In the genomic region with DNA sequence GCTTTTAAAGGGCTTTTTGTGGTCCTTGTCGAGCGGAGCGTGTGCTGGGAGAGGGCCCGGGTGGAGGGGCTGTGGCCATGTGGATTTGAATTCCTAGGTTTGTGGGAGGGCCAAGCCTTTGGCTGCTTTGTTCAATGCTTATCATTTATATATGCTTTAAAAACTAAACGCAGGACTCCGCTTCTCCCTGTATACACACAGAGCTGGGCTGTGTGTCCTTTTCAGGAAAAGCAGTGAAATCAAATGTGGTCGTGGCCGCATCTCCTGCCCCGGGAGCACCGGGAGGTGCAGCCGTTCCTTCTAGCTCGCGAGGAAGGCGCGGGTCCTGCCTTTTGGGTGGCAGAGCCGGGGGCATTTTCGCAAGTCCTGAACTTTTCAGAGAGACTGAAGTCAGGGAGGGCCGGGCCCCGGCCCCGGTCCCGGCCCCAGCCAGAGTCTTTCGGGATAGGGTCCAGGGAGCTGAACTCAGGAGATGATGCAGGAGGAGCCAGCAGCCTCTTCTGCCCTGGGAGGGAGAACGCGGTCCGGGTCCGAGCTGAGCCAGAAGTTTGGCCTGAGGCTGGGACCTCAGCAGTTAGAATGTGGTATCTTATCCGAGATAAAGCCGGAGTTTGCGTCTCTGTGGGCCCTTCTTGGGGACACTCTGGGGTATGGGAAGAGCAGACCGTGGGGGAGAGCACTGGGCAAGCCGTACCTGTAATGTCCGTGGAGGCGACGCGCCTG, we compare ENCODE assay signal across 8 cellular contexts.
A peak's percentile ranks its signal among the peaks of the same experiment; 100 is the strongest.
DNase-seq lines count a peak whose midpoint lies in the region; ATAC-seq, FAIRE-seq and TF ChIP-seq lines count a peak whose summit lies in the region.

No MANE protein-coding gene starts in this region.

- H3K4me1 ChIP-seq in SJSA1 (replicated peaks) (peaks cover 45% of the 10 kb centered on the region), left lung (peaks cover 0 to 59% of the 10 kb centered on the region in 2 donors), stomach smooth muscle (ENCODE audit: control insufficient read depth, insufficient read depth, low read length) (peaks cover 23% of the 10 kb centered on the region)

- peak overlapping the region; percentile 69 to 81 for H3K9ac ChIP-seq in stomach smooth muscle (ENCODE audit: low read length in 2 of 2)

- H3K9me3 ChIP-seq in SJSA1 (replicated peaks), result no peaks in the 10 kb centered on the region
- no peaks in the 10 kb centered on the region for H3K9me3 ChIP-seq in left lung
- H3K9me3 ChIP-seq in stomach smooth muscle (ENCODE audit: control insufficient read depth in 2 of 2, low read length in 2 of 2), result no peaks in the 10 kb centered on the region

- FAIRE-seq in bronchial epithelial cell (lab: Jason Lieb, UNC), result no peak

- H3K27me3 ChIP-seq in SJSA1 (replicated peaks), result no peaks in the 10 kb centered on the region
- H3K27me3 ChIP-seq in bronchial epithelial cell (ENCODE audit: control insufficient read depth, insufficient read depth, low read length), result no peaks in the 10 kb centered on the region
- H3K27me3 ChIP-seq in left lung, result peaks cover 0 to 32% of the 10 kb centered on the region in 2 donors
- H3K27me3 ChIP-seq in stomach smooth muscle (ENCODE audit: control insufficient read depth in 1 of 2, insufficient read depth in 2 of 2, low read length in 2 of 2), result peaks cover 0 to 6% of the 10 kb centered on the region in 2 donors

- DNase-seq in activated effector memory CD4-positive, alpha-beta T cell treated with anti-CD3 and anti-CD28 coated beads, Interleukin-2, amount 50 U/mL, for 16 hours, result peak; percentile 72
- no peak for DNase-seq in activated effector memory CD4-positive, alpha-beta T cell treated with Interleukin-2 at 50 U/mL for 16 hours
- DNase-seq in SJSA1 (ENCODE audit: low read depth in 1 of 2, low spot score in 2 of 2) (peak in 1 of 2 experiments; percentile 64), bronchial epithelial cell (ENCODE audit: low read depth) (peak; percentile 29), left lung (peak; percentile 38 to 83), SKM-1 treated with dmso at 0.1 percent for 144 hours (lab: John Stamatoyannopoulos, UW; ENCODE audit: unreplicated experiment) (no peak)

- TF ChIP-seq CTCF in bronchial epithelial cell (IDR thresholded peaks at IDR 0.05; ENCODE audit: insufficient read depth, low read length, severe bottlenecking), result no peak
- TF ChIP-seq CTCF in left lung (IDR thresholded peaks at IDR 0.05), result no peak

- intact Hi-C loops in left lung (cut with DNase I), result no loop called here

- peak overlapping the region; percentile 91 for H3K27ac ChIP-seq in SJSA1
- H3K27ac ChIP-seq in left lung, result peak overlapping the region; percentile 58 to 77
- H3K27ac ChIP-seq in stomach smooth muscle (ENCODE audit: low read length), result peak overlapping the region; percentile 31

- ATAC-seq in HG03064 (IDR thresholded peaks at IDR 0.05; ENCODE audit: low read depth, unreplicated experiment) (peak; percentile 11), left lung (peak; percentile 50)

- H3K4me3 ChIP-seq in SJSA1, result peak overlapping the region; percentile 70
- H3K4me3 ChIP-seq in bronchial epithelial cell (ENCODE audit: low read depth, low read length), result peak overlapping the region; percentile 60
- H3K4me3 ChIP-seq in left lung, result peak overlapping the region; percentile 70 to 80
- peak overlapping the region; percentile 80 to 87 for H3K4me3 ChIP-seq in stomach smooth muscle (ENCODE audit: low read length in 2 of 2)

- H3K36me3 ChIP-seq in SJSA1 (peaks cover 14% of the 10 kb centered on the region), bronchial epithelial cell (ENCODE audit: control insufficient read depth, insufficient read depth, low read length) (no peaks in the 10 kb centered on the region), left lung (no peaks in the 10 kb centered on the region), stomach smooth muscle (ENCODE audit: control insufficient read depth in 2 of 2, insufficient read depth in 2 of 2, low read length in 2 of 2) (no peaks in the 10 kb centered on the region)

Comparison
In these comparisons a context has a peak if more than half of its experiments do, and no peak if none do; other contexts are left out.
1. DNase-seq: peak in activated effector memory CD4-positive, alpha-beta T cell treated with anti-CD3 and anti-CD28 coated beads, Interleukin-2, amount 50 U/mL, for 16 hours (single experiment), bronchial epithelial cell (single experiment) and left lung (2 of 2); none in activated effector memory CD4-positive, alpha-beta T cell treated with Interleukin-2 at 50 U/mL for 16 hours (single experiment) and SKM-1 treated with dmso at 0.1 percent for 144 hours (single experiment).
2. H3K27ac ChIP-seq: peak in every context shown above with its lines; median percentile 91 in SJSA1; 68 in left lung; 31 in stomach smooth muscle.
3. Peak in every context shown above with its lines, with median percentiles within 50 percentile points of each other: H3K4me3 ChIP-seq.